In genomic region chr12:4164591-4165558, GRCh38 we compare ENCODE assay signal across 8 cellular contexts.
A peak's percentile ranks its signal among the peaks of the same experiment; 100 is the strongest.
DNase-seq lines count a peak whose midpoint lies in the region; ATAC-seq and TF ChIP-seq lines count a peak whose summit lies in the region.

No MANE protein-coding gene starts in this region.

- H3K4me1 Mint-ChIP-seq in activated CD4-positive, alpha-beta T cell treated with anti-CD3 and anti-CD28 coated beads, Interleukin-2, amount 10 ng/mL, durations not matched to agents 24 days and 14 days, result peaks cover 49% of the 10 kb centered on the region

- H3K27me3 Mint-ChIP-seq in activated CD4-positive, alpha-beta T cell treated with anti-CD3 and anti-CD28 coated beads, Interleukin-2, amount 10 ng/mL, durations not matched to agents 24 days and 14 days, result no peaks in the 10 kb centered on the region

- H3K4ac ChIP-seq in mesenchymal stem cell (ENCODE audit: low read depth in 1 of 2, low read length in 2 of 2), result peak overlapping the region; percentile 78 to 91

- peak overlapping the region; percentile 91 for H2BK15ac ChIP-seq in mesenchymal stem cell (ENCODE audit: low read depth, poor library complexity, severe bottlenecking)

- peak overlapping the region; percentile 87 for H2BK5ac ChIP-seq in mesenchymal stem cell (ENCODE audit: low read depth, low read length, poor library complexity, severe bottlenecking)

- peak overlapping the region; percentile 91 for H2AK5ac ChIP-seq in mesenchymal stem cell (ENCODE audit: low read length, severe bottlenecking)

- ATAC-seq in HG02885 (IDR thresholded peaks at IDR 0.05; ENCODE audit: poor library complexity, unreplicated experiment), result peak; percentile 76

- no peaks in the 10 kb centered on the region for H3K9me3 ChIP-seq in mesenchymal stem cell (ENCODE audit: control insufficient read depth, low read length)

- H3K4me1 ChIP-seq in mesenchymal stem cell (ENCODE audit: control insufficient read depth, insufficient read depth, low read depth, low read length), result peaks cover 12% of the 10 kb centered on the region

- peak overlapping the region; percentile 83 for H3K9ac ChIP-seq in mesenchymal stem cell (ENCODE audit: low read length)

- POLR2A ChIA-PET in GM10248 (lab: Yijun Ruan, JAX), result no interaction called here

- peak overlapping the region; percentile 86 to 95 for H3K18ac ChIP-seq in mesenchymal stem cell (ENCODE audit: low read depth in 1 of 2, low read length in 2 of 2)

- peak overlapping the region; percentile 97 for H4K8ac ChIP-seq in mesenchymal stem cell (ENCODE audit: low read length)

- peak overlapping the region; percentile 48 to 72 for H3K4me3 ChIP-seq in mesenchymal stem cell (ENCODE audit: insufficient read depth in 1 of 2, low read depth in 1 of 2, low read length in 2 of 2)

- H2BK12ac ChIP-seq in mesenchymal stem cell (ENCODE audit: low read length in 2 of 2), result peak overlapping the region; percentile 79 to 93

- H3K27ac ChIP-seq in mesenchymal stem cell (ENCODE audit: low read length, poor library complexity, severe bottlenecking), result peak overlapping the region; percentile 96

- intact Hi-C loops in activated CD4-positive, alpha-beta T cell treated with anti-CD3 and anti-CD28 coated beads, Interleukin-2, amount 10 ng/mL, durations not matched to agents 24 days and 14 days (cut with micrococcal nuclease), result loop anchor here (2.0 kb wide), 1 partner anchor 14 kb away; no protein-coding TSS in a partner anchor

- peak overlapping the region; percentile 84 for H3K4me3 Mint-ChIP-seq in activated CD4-positive, alpha-beta T cell treated with anti-CD3 and anti-CD28 coated beads, Interleukin-2, amount 10 ng/mL, durations not matched to agents 24 days and 14 days

- H3K36me3 ChIP-seq in mesenchymal stem cell (ENCODE audit: control insufficient read depth in 1 of 2, insufficient read depth in 2 of 2, low read depth in 1 of 2, low read length in 2 of 2), result no peaks in the 10 kb centered on the region

- H3K27me3 ChIP-seq in mesenchymal stem cell (ENCODE audit: control insufficient read depth in 1 of 2, insufficient read depth in 1 of 2, low read length in 2 of 2), result peaks cover 0 to 5% of the 10 kb centered on the region in 2 experiments

- H3K36me3 Mint-ChIP-seq in activated CD4-positive, alpha-beta T cell treated with anti-CD3 and anti-CD28 coated beads, Interleukin-2, amount 10 ng/mL, durations not matched to agents 24 days and 14 days (ENCODE audit: low read depth), result peaks cover 2% of the 10 kb centered on the region

- H3K79me1 ChIP-seq in mesenchymal stem cell (replicated peaks; ENCODE audit: low read length, poor library complexity, severe bottlenecking), result no peaks in the 10 kb centered on the region

- H3K9me3 Mint-ChIP-seq in activated CD4-positive, alpha-beta T cell treated with anti-CD3 and anti-CD28 coated beads, Interleukin-2, amount 10 ng/mL, durations not matched to agents 24 days and 14 days, result peaks cover 12% of the 10 kb centered on the region

- peak overlapping the region; percentile 97 for H2AFZ ChIP-seq in mesenchymal stem cell (ENCODE audit: low read depth, low read length)

- peak overlapping the region; percentile 96 for H2BK120ac ChIP-seq in mesenchymal stem cell (ENCODE audit: low read depth, low read length)

- peak overlapping the region; percentile 73 for H3K4me2 ChIP-seq in mesenchymal stem cell (ENCODE audit: low read length, poor library complexity, severe bottlenecking)

- WGBS in mesenchymal stem cell, result 17% methylated on average over 48 of the region's 61 CpGs

- no peak overlapping the region for H3K14ac ChIP-seq in mesenchymal stem cell (ENCODE audit: low read length in 2 of 2)

- CTCF ChIA-PET in GM10248 (lab: Yijun Ruan, JAX), result interaction anchor here (0.7 to 3.0 kb wide), 11 partner anchors 8 to 279 kb away, joined by 3 to 16 read pairs (median 3); no protein-coding TSS in a partner anchor

- peak overlapping the region; percentile 90 for H4K91ac ChIP-seq in mesenchymal stem cell (ENCODE audit: low read length)

- H3K23ac ChIP-seq in mesenchymal stem cell (ENCODE audit: low read length in 2 of 2), result no peak overlapping the region

- no peak for TF ChIP-seq CTCF in GM10248 (IDR thresholded peaks at IDR 0.05; ENCODE audit: control extremely low read depth, extremely low read depth, low read depth, missing control alignments)

- H3K27ac Mint-ChIP-seq in activated CD4-positive, alpha-beta T cell treated with anti-CD3 and anti-CD28 coated beads, Interleukin-2, amount 10 ng/mL, durations not matched to agents 24 days and 14 days, result peak overlapping the region; percentile 95

- DNase-seq in GM10248 (ENCODE audit: extremely low spot score), result peak; percentile 76
- peak; percentile 91 for DNase-seq in activated CD4-positive, alpha-beta T cell treated with anti-CD3 and anti-CD28 coated beads, Interleukin-2, amount 10 ng/mL, durations not matched to agents 24 days and 14 days
- DNase-seq in ecto neural progenitor cell (ENCODE audit: low spot score), result peak; percentile 84
- DNase-seq in mesenchymal stem cell, result peak; percentile 79
- DNase-seq in stimulated activated CD8-positive, alpha-beta memory T cell treated with anti-CD3 and anti-CD28 coated beads, Interleukin-4, amount 100 ng/mL, for 24 hours (ENCODE audit: low read depth), result peak; percentile 34
- no peak for DNase-seq in NCI-H1417 treated with DMSO at 0.1 percent for 48 hours (lab: John Stamatoyannopoulos, UW)
- DNase-seq in cerebellar nuclear complex (lab: John Stamatoyannopoulos, UW), result no peak

Comparison
In these comparisons a context has a peak if more than half of its experiments do, and no peak if none do; other contexts are left out.
1. DNase-seq: peak in GM10248 (single experiment), activated CD4-positive, alpha-beta T cell treated with anti-CD3 and anti-CD28 coated beads, Interleukin-2, amount 10 ng/mL, durations not matched to agents 24 days and 14 days (single experiment), ecto neural progenitor cell (single experiment), mesenchymal stem cell (single experiment) and stimulated activated CD8-positive, alpha-beta memory T cell treated with anti-CD3 and anti-CD28 coated beads, Interleukin-4, amount 100 ng/mL, for 24 hours (single experiment); none in NCI-H1417 treated with DMSO at 0.1 percent for 48 hours (single experiment) and cerebellar nuclear complex (0 of 2).